In the genomic region with DNA sequence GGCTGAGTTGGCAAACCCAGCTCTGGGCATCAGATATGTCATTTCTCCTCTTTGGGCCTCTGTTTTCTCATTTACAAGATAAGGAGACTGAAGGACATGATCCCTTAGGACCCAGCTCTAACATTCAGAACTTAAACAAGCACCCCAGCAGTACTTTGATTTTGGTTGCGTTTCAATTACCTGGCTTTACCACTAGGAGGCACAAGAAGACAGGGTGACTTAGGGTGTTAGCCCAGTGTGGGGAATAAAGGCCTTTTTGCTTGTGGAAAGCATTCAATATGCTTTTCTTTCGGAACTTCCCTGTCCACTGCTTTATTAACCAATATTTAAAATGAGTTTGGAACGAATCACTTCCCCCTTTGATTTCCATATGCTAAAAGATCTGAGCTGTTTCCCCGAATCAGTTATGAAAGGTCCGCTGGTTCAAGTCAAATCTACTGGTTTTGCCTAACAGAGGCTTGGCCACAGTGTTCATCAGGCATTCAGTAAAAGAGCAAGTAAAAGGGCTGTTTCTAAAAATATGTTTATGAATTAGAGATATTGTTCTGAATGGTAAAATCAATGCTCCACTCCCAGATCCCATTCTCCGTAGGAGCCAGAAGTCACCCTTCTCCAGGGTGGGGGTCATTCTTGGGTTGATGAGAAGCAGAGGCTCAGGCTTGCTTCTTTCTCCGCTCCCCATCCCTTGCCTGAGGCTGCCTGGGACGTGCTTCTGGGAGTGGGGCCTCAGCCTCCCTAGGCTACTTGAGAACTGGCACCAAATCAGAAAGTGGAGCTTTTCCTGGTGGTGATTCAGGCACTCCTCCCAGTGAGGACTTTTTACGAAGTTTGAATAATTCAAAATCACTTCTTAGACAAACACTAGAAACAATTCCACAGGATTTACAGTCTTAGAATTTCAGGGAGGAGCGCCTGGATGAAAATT, we compare ENCODE assay signal across 8 cellular contexts.
A peak's percentile ranks its signal among the peaks of the same experiment; 100 is the strongest.
DNase-seq lines count a peak whose midpoint lies in the region; ATAC-seq and TF ChIP-seq lines count a peak whose summit lies in the region.

No MANE protein-coding gene starts in this region.

- CTCF ChIA-PET in BJ (lab: Yijun Ruan, JAX) = interaction anchor here (0.5 to 16.5 kb wide), 41 partner anchors 8 to 524 kb away, joined by 3 to 276 read pairs (median 4); a partner anchor contains a TSS

- intact Hi-C loops in gastrocnemius medialis (cut with DNase I; ENCODE audit: low total_unique reads) = loop anchor here (1.0 to 5.0 kb wide), 3 partner anchors 61 to 135 kb away; a partner anchor contains a TSS

- H3K36me3 ChIP-seq in BJ (ENCODE audit: control insufficient read depth, insufficient read depth, low read length) (peaks cover 35% of the 10 kb centered on the region), SK-N-MC (ENCODE audit: insufficient read depth, low read length) (no peaks in the 10 kb centered on the region), gastrocnemius medialis (no peaks in the 10 kb centered on the region)

- POLR2A ChIA-PET in BJ (lab: Charles Lee) = interaction anchor here (0.6 to 2.3 kb wide), 4 partner anchors 90 to 108 kb away, joined by 3 to 15 read pairs (median 4); a partner anchor contains a TSS

- H3K36me3 Mint-ChIP-seq in immature natural killer cell = no peaks in the 10 kb centered on the region

- TF ChIP-seq CTCF in BJ (IDR thresholded peaks at IDR 0.05; ENCODE audit: insufficient read depth, low read depth, low read length) (peak; percentile 84), gastrocnemius medialis (IDR thresholded peaks at IDR 0.05 in 4 of 5, conservative IDR thresholded peaks at IDR 0.05 in 1 of 5) (peak; percentile 84 to 93 (median 90))

- H3K27me3 ChIP-seq in BJ (ENCODE audit: control insufficient read depth, insufficient read depth, low read length) (no peaks in the 10 kb centered on the region), gastrocnemius medialis (no peaks in the 10 kb centered on the region)

- no peaks in the 10 kb centered on the region for H3K4me1 ChIP-seq in gastrocnemius medialis

- no peaks in the 10 kb centered on the region for H3K9me3 Mint-ChIP-seq in immature natural killer cell

- no peak overlapping the region for H3K9ac ChIP-seq in SK-N-MC (ENCODE audit: insufficient read length)

- H3K4me3 Mint-ChIP-seq in immature natural killer cell = no peak overlapping the region

- ATAC-seq in GM18909 (IDR thresholded peaks at IDR 0.05; ENCODE audit: poor library complexity, unreplicated experiment) (peak; percentile 69), gastrocnemius medialis (peak; percentile 90 to 91), GM19351 (IDR thresholded peaks at IDR 0.05; ENCODE audit: unreplicated experiment) (no peak)

- DNase-seq in BJ (ENCODE audit: low read depth) (peak; percentile 84), M059J (ENCODE audit: low read depth) (peak; percentile 92), SK-N-MC (ENCODE audit: low read depth, low spot score) (no peak), T47D (ENCODE audit: low read depth in 1 of 2, low spot score in 1 of 2) (peak; percentile 64 to 87), immature natural killer cell (peak; percentile 53 to 65 (median 64)), gastrocnemius medialis (peak; percentile 18 to 25)

- in situ Hi-C loops in T47D (cut with HindIII; ENCODE audit: low pct_unique_long_range_greater_than_20kb, low sequenced_read_pairs) = no loop called here
- in situ Hi-C loops in gastrocnemius medialis (cut with MboI; ENCODE audit: low sequenced_read_pairs in 4 of 4) = loop anchor here in 3 of 4 donors (5.0 to 25.0 kb wide), 2 partner anchors 106 to 311 kb away; a partner anchor contains a TSS

- no peak overlapping the region for H3K27ac Mint-ChIP-seq in immature natural killer cell

- H3K9me3 ChIP-seq in SK-N-MC (ENCODE audit: low read depth, low read length) = no peaks in the 10 kb centered on the region
- H3K9me3 ChIP-seq in gastrocnemius medialis = no peaks in the 10 kb centered on the region

- no peaks in the 10 kb centered on the region for H3K27me3 Mint-ChIP-seq in immature natural killer cell (ENCODE audit: low read depth in 3 of 3)

- H3K4me3 ChIP-seq in BJ (ENCODE audit: low read depth, low read length) = no peak overlapping the region
- H3K4me3 ChIP-seq in SK-N-MC = peak overlapping the region; percentile 22; the same call in 1 of the 2 replicates
- H3K4me3 ChIP-seq in gastrocnemius medialis = no peak overlapping the region

- TF ChIP-seq POLR2A in gastrocnemius medialis (IDR thresholded peaks at IDR 0.05) = no peak

- H3K27ac ChIP-seq in SK-N-MC (no peak overlapping the region), gastrocnemius medialis (peak overlapping the region; percentile 24 to 53 (median 40))

- H3K4me1 Mint-ChIP-seq in immature natural killer cell = no peaks in the 10 kb centered on the region
